ENCODE assay signal across 1 cellular context in genomic region chr20:58650776-58651547, GRCh38.
TF ChIP-seq lines count a peak whose summit lies in the region.

A gene with protein sequence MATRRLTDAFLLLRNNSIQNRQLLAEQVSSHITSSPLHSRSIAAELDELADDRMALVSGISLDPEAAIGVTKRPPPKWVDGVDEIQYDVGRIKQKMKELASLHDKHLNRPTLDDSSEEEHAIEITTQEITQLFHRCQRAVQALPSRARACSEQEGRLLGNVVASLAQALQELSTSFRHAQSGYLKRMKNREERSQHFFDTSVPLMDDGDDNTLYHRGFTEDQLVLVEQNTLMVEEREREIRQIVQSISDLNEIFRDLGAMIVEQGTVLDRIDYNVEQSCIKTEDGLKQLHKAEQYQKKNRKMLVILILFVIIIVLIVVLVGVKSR (plus strand): TSS chr20:58651283. CDS start chr20:58652007, 724 bp downstream.

TF ChIP-seq in HEK293, 187 proteins besides CTCF, POLR2A, EP300 and RAD21 (continued from another document and continues in another):
- TF ChIP-seq PRDM6 (tag by site-specific recombination; IDR thresholded peaks at IDR 0.05), result peak; percentile 50; the same call in 1 of the 2 replicates
- TF ChIP-seq, protein P1, sequence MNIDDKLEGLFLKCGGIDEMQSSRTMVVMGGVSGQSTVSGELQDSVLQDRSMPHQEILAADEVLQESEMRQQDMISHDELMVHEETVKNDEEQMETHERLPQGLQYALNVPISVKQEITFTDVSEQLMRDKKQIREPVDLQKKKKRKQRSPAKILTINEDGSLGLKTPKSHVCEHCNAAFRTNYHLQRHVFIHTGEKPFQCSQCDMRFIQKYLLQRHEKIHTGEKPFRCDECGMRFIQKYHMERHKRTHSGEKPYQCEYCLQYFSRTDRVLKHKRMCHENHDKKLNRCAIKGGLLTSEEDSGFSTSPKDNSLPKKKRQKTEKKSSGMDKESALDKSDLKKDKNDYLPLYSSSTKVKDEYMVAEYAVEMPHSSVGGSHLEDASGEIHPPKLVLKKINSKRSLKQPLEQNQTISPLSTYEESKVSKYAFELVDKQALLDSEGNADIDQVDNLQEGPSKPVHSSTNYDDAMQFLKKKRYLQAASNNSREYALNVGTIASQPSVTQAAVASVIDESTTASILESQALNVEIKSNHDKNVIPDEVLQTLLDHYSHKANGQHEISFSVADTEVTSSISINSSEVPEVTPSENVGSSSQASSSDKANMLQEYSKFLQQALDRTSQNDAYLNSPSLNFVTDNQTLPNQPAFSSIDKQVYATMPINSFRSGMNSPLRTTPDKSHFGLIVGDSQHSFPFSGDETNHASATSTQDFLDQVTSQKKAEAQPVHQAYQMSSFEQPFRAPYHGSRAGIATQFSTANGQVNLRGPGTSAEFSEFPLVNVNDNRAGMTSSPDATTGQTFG (tag by site-specific recombination; IDR thresholded peaks at IDR 0.05; ENCODE audit: borderline replicate concordance), result peak; percentile 97
- TF ChIP-seq ZFP37 (tag by site-specific recombination; IDR thresholded peaks at IDR 0.05), result peak; percentile 100
- TF ChIP-seq ZNF610 (tag by site-specific recombination; IDR thresholded peaks at IDR 0.05; ENCODE audit: borderline replicate concordance), result peak; percentile 91; the same call in 1 of the 2 replicates
- peak; percentile 83; the same call in 1 of the 2 replicates for TF ChIP-seq ZNF670 (tag by site-specific recombination; IDR thresholded peaks at IDR 0.05; ENCODE audit: low read depth)
- TF ChIP-seq ZNF184 (tag by site-specific recombination; IDR thresholded peaks at IDR 0.05), result peak; percentile 65; the same call in 1 of the 2 replicates
- no peak for TF ChIP-seq ZNF624 (tag by site-specific recombination; IDR thresholded peaks at IDR 0.05)
- TF ChIP-seq ZNF266 (tag by site-specific recombination; IDR thresholded peaks at IDR 0.05; ENCODE audit: low read depth), result 0 out of 2 replicates have a peak, but pooled peaks have one; percentile 57
- no peak for TF ChIP-seq ZNF48 (tag by site-specific recombination; IDR thresholded peaks at IDR 0.05)
- peak; percentile 94 for TF ChIP-seq ZNF660 (tag by site-specific recombination; IDR thresholded peaks at IDR 0.05)
- peak; percentile 97; the same call in 1 of the 2 replicates for TF ChIP-seq ZNF785 (tag by site-specific recombination; IDR thresholded peaks at IDR 0.05)
- TF ChIP-seq IKZF3 (tag by site-specific recombination; IDR thresholded peaks at IDR 0.05), result peak; percentile 95
- TF ChIP-seq KLF8 (tag by site-specific recombination; IDR thresholded peaks at IDR 0.05), result peak; percentile 99
- TF ChIP-seq, protein P2, sequence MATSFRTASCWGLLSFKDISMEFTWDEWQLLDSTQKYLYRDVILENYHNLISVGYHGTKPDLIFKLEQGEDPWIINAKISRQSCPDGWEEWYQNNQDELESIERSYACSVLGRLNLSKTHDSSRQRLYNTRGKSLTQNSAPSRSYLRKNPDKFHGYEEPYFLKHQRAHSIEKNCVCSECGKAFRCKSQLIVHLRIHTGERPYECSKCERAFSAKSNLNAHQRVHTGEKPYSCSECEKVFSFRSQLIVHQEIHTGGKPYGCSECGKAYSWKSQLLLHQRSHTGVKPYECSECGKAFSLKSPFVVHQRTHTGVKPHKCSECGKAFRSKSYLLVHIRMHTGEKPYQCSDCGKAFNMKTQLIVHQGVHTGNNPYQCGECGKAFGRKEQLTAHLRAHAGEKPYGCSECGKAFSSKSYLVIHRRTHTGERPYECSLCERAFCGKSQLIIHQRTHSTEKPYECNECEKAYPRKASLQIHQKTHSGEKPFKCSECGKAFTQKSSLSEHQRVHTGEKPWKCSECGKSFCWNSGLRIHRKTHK (tag by site-specific recombination; IDR thresholded peaks at IDR 0.05), result peak; percentile 28; the same call in 1 of the 2 replicates
- TF ChIP-seq BCL11A (tag by site-specific recombination; IDR thresholded peaks at IDR 0.05; ENCODE audit: low read depth), result peak; percentile 55; the same call in 1 of the 2 replicates
- TF ChIP-seq, protein P3, sequence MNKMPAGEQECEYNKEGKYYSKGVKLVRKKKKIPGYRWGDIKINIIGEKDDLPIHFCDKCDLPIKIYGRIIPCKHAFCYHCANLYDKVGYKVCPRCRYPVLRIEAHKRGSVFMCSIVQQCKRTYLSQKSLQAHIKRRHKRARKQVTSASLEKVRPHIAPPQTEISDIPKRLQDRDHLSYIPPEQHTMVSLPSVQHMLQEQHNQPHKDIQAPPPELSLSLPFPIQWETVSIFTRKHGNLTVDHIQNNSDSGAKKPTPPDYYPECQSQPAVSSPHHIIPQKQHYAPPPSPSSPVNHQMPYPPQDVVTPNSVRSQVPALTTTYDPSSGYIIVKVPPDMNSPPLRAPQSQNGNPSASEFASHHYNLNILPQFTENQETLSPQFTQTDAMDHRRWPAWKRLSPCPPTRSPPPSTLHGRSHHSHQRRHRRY (tag by site-specific recombination; IDR thresholded peaks at IDR 0.05), result peak; percentile 94; the same call in 1 of the 2 replicates
- TF ChIP-seq OSR2 (tag by site-specific recombination; IDR thresholded peaks at IDR 0.05), result peak; percentile 88
- TF ChIP-seq ZBTB44 (tag by site-specific recombination; IDR thresholded peaks at IDR 0.05), result peak; percentile 70
- no peak for TF ChIP-seq ZFP3 (tag by site-specific recombination; IDR thresholded peaks at IDR 0.05; ENCODE audit: low read depth)
- TF ChIP-seq ZNF19 (tag by site-specific recombination; IDR thresholded peaks at IDR 0.05; ENCODE audit: low read depth), result no peak
- peak; percentile 100 for TF ChIP-seq ZNF639 (tag by site-specific recombination; IDR thresholded peaks at IDR 0.05)
- no peak for TF ChIP-seq ZNF530 (tag by site-specific recombination; IDR thresholded peaks at IDR 0.05; ENCODE audit: low read depth)
- no peak for TF ChIP-seq ZNF433 (tag by site-specific recombination; IDR thresholded peaks at IDR 0.05; ENCODE audit: low read depth)
- no peak for TF ChIP-seq ELK4 (IDR thresholded peaks at IDR 0.05; ENCODE audit: borderline replicate concordance, low read depth, low read length)
- peak; percentile 59 for TF ChIP-seq ZNF623 (tag by site-specific recombination; IDR thresholded peaks at IDR 0.05)
- no peak for TF ChIP-seq ZNF214 (tag by site-specific recombination; IDR thresholded peaks at IDR 0.05; ENCODE audit: borderline replicate concordance)
- peak; percentile 98 for TF ChIP-seq ZBTB7A (tag by site-specific recombination; IDR thresholded peaks at IDR 0.05; ENCODE audit: low read depth)
- TF ChIP-seq SP3 (tag by site-specific recombination; IDR thresholded peaks at IDR 0.05), result peak; percentile 92
- peak; percentile 16; the same call in 1 of the 2 replicates for TF ChIP-seq ZNF138 (tag by site-specific recombination; IDR thresholded peaks at IDR 0.05; ENCODE audit: borderline replicate concordance)
- peak; percentile 96 for TF ChIP-seq ZNF600 (tag by site-specific recombination; IDR thresholded peaks at IDR 0.05)
- no peak for TF ChIP-seq ZNF510 (tag by site-specific recombination; IDR thresholded peaks at IDR 0.05; ENCODE audit: insufficient replicate concordance)
- TF ChIP-seq ZBTB6 (tag by site-specific recombination; IDR thresholded peaks at IDR 0.05), result peak; percentile 96
- TF ChIP-seq ZNF514 (tag by site-specific recombination; IDR thresholded peaks at IDR 0.05), result no peak
- TF ChIP-seq ZSCAN16 (tag by site-specific recombination; IDR thresholded peaks at IDR 0.05), result peak; percentile 91
- TF ChIP-seq, protein P4, sequence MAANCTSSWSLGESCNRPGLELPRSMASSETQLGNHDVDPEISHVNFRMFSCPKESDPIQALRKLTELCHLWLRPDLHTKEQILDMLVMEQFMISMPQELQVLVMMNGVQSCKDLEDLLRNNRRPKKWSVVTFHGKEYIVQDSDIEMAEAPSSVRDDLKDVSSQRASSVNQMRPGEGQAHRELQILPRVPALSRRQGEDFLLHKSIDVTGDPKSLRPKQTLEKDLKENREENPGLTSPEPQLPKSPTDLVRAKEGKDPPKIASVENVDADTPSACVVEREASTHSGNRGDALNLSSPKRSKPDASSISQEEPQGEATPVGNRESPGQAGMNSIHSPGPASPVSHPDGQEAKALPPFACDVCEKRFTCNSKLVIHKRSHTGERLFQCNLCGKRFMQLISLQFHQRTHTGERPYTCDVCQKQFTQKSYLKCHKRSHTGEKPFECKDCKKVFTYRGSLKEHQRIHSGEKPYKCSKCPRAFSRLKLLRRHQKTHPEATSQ (tag by site-specific recombination; IDR thresholded peaks at IDR 0.05), result peak; percentile 100
- TF ChIP-seq ZNF175 (tag by site-specific recombination; IDR thresholded peaks at IDR 0.05), result no peak
- TF ChIP-seq, protein P5, sequence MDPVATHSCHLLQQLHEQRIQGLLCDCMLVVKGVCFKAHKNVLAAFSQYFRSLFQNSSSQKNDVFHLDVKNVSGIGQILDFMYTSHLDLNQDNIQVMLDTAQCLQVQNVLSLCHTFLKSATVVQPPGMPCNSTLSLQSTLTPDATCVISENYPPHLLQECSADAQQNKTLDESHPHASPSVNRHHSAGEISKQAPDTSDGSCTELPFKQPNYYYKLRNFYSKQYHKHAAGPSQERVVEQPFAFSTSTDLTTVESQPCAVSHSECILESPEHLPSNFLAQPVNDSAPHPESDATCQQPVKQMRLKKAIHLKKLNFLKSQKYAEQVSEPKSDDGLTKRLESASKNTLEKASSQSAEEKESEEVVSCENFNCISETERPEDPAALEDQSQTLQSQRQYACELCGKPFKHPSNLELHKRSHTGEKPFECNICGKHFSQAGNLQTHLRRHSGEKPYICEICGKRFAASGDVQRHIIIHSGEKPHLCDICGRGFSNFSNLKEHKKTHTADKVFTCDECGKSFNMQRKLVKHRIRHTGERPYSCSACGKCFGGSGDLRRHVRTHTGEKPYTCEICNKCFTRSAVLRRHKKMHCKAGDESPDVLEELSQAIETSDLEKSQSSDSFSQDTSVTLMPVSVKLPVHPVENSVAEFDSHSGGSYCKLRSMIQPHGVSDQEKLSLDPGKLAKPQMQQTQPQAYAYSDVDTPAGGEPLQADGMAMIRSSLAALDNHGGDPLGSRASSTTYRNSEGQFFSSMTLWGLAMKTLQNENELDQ (tag by site-specific recombination; IDR thresholded peaks at IDR 0.05; ENCODE audit: low read depth), result peak; percentile 59; the same call in 1 of the 2 replicates
- peak; percentile 97 for TF ChIP-seq ZNF423 (tag by site-specific recombination; IDR thresholded peaks at IDR 0.05)
- peak; percentile 93 for TF ChIP-seq YY1 (tag by site-specific recombination; IDR thresholded peaks at IDR 0.05)
- TF ChIP-seq ZNF776 (tag by site-specific recombination; IDR thresholded peaks at IDR 0.05; ENCODE audit: borderline replicate concordance), result no peak
- TF ChIP-seq ZNF777 (tag by site-specific recombination; IDR thresholded peaks at IDR 0.05; ENCODE audit: borderline replicate concordance), result peak; percentile 99
- TF ChIP-seq ZNF529 (tag by site-specific recombination; IDR thresholded peaks at IDR 0.05; ENCODE audit: insufficient replicate concordance), result no peak
- peak; percentile 97 for TF ChIP-seq ZFP69B (tag by site-specific recombination; IDR thresholded peaks at IDR 0.05)
- peak; percentile 97 for TF ChIP-seq YY2 (tag by site-specific recombination; IDR thresholded peaks at IDR 0.05)
- peak; percentile 99 for TF ChIP-seq ZNF366 (tag by site-specific recombination; conservative IDR thresholded peaks at IDR 0.05)
- TF ChIP-seq ZNF658 (tag by site-specific recombination; IDR thresholded peaks at IDR 0.05), result 0 out of 2 replicates have a peak, but pooled peaks have one; percentile 51
